Comparison of ENCODE assay signal across 28 cellular contexts in genomic region chr10:28157379-28157778, GRCh38.
"Had no signal": no experiment of that assay in that cellular context is flagged by ENCODE, and none has a peak within 500 bp of the region (broad histone marks: within the 10 kb centered on the region; RNA-seq: fewer than 3 reads in every experiment).

No MANE protein-coding gene starts in this region.

- H3K36me3 Mint-ChIP-seq: stimulated activated effector memory CD8-positive, alpha-beta T cell treated with anti-CD3 and anti-CD28 coated beads, Interleukin-12 subunit alpha, Interleukin-12 subunit beta, amount 100 ng/mL, for 72 hours; stimulated activated memory B cell treated with anti-CD40 and anti-IgM and Interleukin-4, amounts not matched to agents 10 μg/mL and 1 μg/mL and 100 μg/mL, for 72 hours; stimulated activated naive B cell treated with anti-CD40 and anti-IgM and Interleukin-4, amounts not matched to agents 10 μg/mL and 1 μg/mL and 100 μg/mL, for 72 hours; type B pancreatic cell had no signal

- ATAC-seq: stimulated activated effector memory CD8-positive, alpha-beta T cell treated with anti-CD3 and anti-CD28 coated beads, Interleukin-12 subunit alpha, Interleukin-12 subunit beta, amount 100 ng/mL, for 72 hours; stimulated activated memory B cell treated with anti-CD40 and anti-IgM and Interleukin-4, amounts not matched to agents 10 μg/mL and 1 μg/mL and 100 μg/mL, for 72 hours; stimulated activated naive B cell treated with anti-CD40 and anti-IgM and Interleukin-4, amounts not matched to agents 10 μg/mL and 1 μg/mL and 100 μg/mL, for 72 hours; stimulated activated naive CD8-positive, alpha-beta T cell treated with anti-CD3 and anti-CD28 coated beads, Interleukin-15, amount 100 ng/mL, for 72 hours; stimulated activated naive CD8-positive, alpha-beta T cell treated with anti-CD3 and anti-CD28 coated beads, Interleukin-15, Interleukin-2, amounts not matched to agents 100 U/mL and 50 U/mL, for 24 hours; upper lobe of right lung had no signal

- H3K9me3 Mint-ChIP-seq: stimulated activated effector memory CD8-positive, alpha-beta T cell treated with anti-CD3 and anti-CD28 coated beads, Interleukin-12 subunit alpha, Interleukin-12 subunit beta, amount 100 ng/mL, for 72 hours; stimulated activated memory B cell treated with anti-CD40 and anti-IgM and Interleukin-4, amounts not matched to agents 10 μg/mL and 1 μg/mL and 100 μg/mL, for 72 hours; stimulated activated naive B cell treated with anti-CD40 and anti-IgM and Interleukin-4, amounts not matched to agents 10 μg/mL and 1 μg/mL and 100 μg/mL, for 72 hours; type B pancreatic cell had no signal

- H3K4me1 ChIP-seq: suprapubic skin, testis, thyroid gland, tibial nerve, transverse colon, upper lobe of right lung, uterus, vagina had no signal

- H3K4me1 Mint-ChIP-seq: stimulated activated memory B cell treated with anti-CD40 and anti-IgM and Interleukin-4, amounts not matched to agents 10 μg/mL and 1 μg/mL and 100 μg/mL, for 72 hours; stimulated activated naive B cell treated with anti-CD40 and anti-IgM and Interleukin-4, amounts not matched to agents 10 μg/mL and 1 μg/mL and 100 μg/mL, for 72 hours had no signal

- H3K9me3 ChIP-seq: stomach, suprapubic skin, testis, thoracic aorta, thyroid gland, tibial nerve, transverse colon, upper lobe of left lung, upper lobe of right lung, uterus, vagina had no signal

- H3K27me3 Mint-ChIP-seq: stimulated activated memory B cell treated with anti-CD40 and anti-IgM and Interleukin-4, amounts not matched to agents 10 μg/mL and 1 μg/mL and 100 μg/mL, for 72 hours; stimulated activated naive CD8-positive, alpha-beta T cell treated with anti-CD3 and anti-CD28 coated beads, Interleukin-15, amount 100 ng/mL, for 72 hours; stimulated activated naive CD8-positive, alpha-beta T cell treated with anti-CD3 and anti-CD28 coated beads, Interleukin-15, Interleukin-2, amounts not matched to agents 100 ng/mL and 50 ng/mL, for 24 hours; type B pancreatic cell had no signal

- H3K36me3 ChIP-seq: stomach, suprapubic skin, thoracic aorta, thyroid gland, tibial artery, tibial nerve, transverse colon, upper lobe of left lung, upper lobe of right lung, uterus, vagina had no signal

- H3K27ac ChIP-seq: stomach, suprapubic skin, testis, thoracic aorta, thyroid gland, tibial artery, tibial nerve, transverse colon, upper lobe of left lung, upper lobe of right lung, uterus, vagina had no signal

- H3K27me3 ChIP-seq: stomach, suprapubic skin, testis, thyroid gland, tibial artery, tibial nerve, transverse colon, upper lobe of left lung, upper lobe of right lung, uterus, vagina had no signal

- H3K4me3 ChIP-seq: stomach, suprapubic skin, testis, thoracic aorta, thyroid gland, tibial artery, tibial nerve, transverse colon, upper lobe of left lung, upper lobe of right lung, uterus, vagina had no signal

- H3K4me3 Mint-ChIP-seq: stimulated activated effector memory CD8-positive, alpha-beta T cell treated with anti-CD3 and anti-CD28 coated beads, Interleukin-12 subunit alpha, Interleukin-12 subunit beta, amount 100 ng/mL, for 72 hours; stimulated activated memory B cell treated with anti-CD40 and anti-IgM and Interleukin-4, amounts not matched to agents 10 μg/mL and 1 μg/mL and 100 μg/mL, for 72 hours; stimulated activated naive B cell treated with anti-CD40 and anti-IgM and Interleukin-4, amounts not matched to agents 10 μg/mL and 1 μg/mL and 100 μg/mL, for 72 hours; stimulated activated naive CD8-positive, alpha-beta T cell treated with anti-CD3 and anti-CD28 coated beads, Interleukin-15, amount 100 ng/mL, for 72 hours; stimulated activated naive CD8-positive, alpha-beta T cell treated with anti-CD3 and anti-CD28 coated beads, Interleukin-15, Interleukin-2, amounts not matched to agents 100 ng/mL and 50 ng/mL, for 24 hours; type B pancreatic cell had no signal

- H3K27ac Mint-ChIP-seq: stimulated activated effector memory CD8-positive, alpha-beta T cell treated with anti-CD3 and anti-CD28 coated beads, Interleukin-12 subunit alpha, Interleukin-12 subunit beta, amount 100 ng/mL, for 72 hours; stimulated activated memory B cell treated with anti-CD40 and anti-IgM and Interleukin-4, amounts not matched to agents 10 μg/mL and 1 μg/mL and 100 μg/mL, for 72 hours; stimulated activated naive B cell treated with anti-CD40 and anti-IgM and Interleukin-4, amounts not matched to agents 10 μg/mL and 1 μg/mL and 100 μg/mL, for 72 hours; stimulated activated naive CD8-positive, alpha-beta T cell treated with anti-CD3 and anti-CD28 coated beads, Interleukin-15, Interleukin-2, amounts not matched to agents 100 ng/mL and 50 ng/mL, for 24 hours; type B pancreatic cell had no signal

- DNase-seq: stimulated activated CD4-positive, alpha-beta T cell treated with anti-CD3 and anti-CD28 coated beads, Interleukin-2, amount 100 ng/mL, for 48 hours; stimulated activated CD4-positive, alpha-beta T cell treated with anti-CD3 and anti-CD28 coated beads, Interleukin-4, amount 100 ng/mL, for 1 hour; stimulated activated CD4-positive, alpha-beta T cell treated with anti-CD3 and anti-CD28 coated beads, Interleukin-4, amount 100 ng/mL, for 24 hours; stimulated activated CD4-positive, alpha-beta T cell treated with anti-CD3 and anti-CD28 coated beads, Interleukin-4, amount 100 ng/mL, for 4 hours; stimulated activated CD8-positive, alpha-beta memory T cell treated with anti-CD3 and anti-CD28 coated beads, Interleukin-4, amount 100 ng/mL, for 48 hours; stimulated activated naive B cell treated with anti-CD40 and anti-IgM and Interleukin-4, amounts not matched to agents 10 μg/mL and 1 μg/mL and 100 μg/mL, for 72 hours; stimulated activated naive CD4-positive, alpha-beta T cell; stimulated activated naive CD4-positive, alpha-beta T cell treated with Interleukin-2 at 50 U/mL for 16 hours; stimulated activated naive CD8-positive, alpha-beta T cell treated with anti-CD3 and anti-CD28 coated beads, Interleukin-15, amount 100 ng/mL, for 72 hours; stimulated activated naive CD8-positive, alpha-beta T cell treated with anti-CD3 and anti-CD28 coated beads, Interleukin-15, Interleukin-2, amounts not matched to agents 100 U/mL and 50 U/mL, for 24 hours; stomach; substantia nigra; testis; thyroid gland; tibial artery; transverse colon; trophoblast cell; upper lobe of right lung; uterus had no signal
